In the genomic region with DNA sequence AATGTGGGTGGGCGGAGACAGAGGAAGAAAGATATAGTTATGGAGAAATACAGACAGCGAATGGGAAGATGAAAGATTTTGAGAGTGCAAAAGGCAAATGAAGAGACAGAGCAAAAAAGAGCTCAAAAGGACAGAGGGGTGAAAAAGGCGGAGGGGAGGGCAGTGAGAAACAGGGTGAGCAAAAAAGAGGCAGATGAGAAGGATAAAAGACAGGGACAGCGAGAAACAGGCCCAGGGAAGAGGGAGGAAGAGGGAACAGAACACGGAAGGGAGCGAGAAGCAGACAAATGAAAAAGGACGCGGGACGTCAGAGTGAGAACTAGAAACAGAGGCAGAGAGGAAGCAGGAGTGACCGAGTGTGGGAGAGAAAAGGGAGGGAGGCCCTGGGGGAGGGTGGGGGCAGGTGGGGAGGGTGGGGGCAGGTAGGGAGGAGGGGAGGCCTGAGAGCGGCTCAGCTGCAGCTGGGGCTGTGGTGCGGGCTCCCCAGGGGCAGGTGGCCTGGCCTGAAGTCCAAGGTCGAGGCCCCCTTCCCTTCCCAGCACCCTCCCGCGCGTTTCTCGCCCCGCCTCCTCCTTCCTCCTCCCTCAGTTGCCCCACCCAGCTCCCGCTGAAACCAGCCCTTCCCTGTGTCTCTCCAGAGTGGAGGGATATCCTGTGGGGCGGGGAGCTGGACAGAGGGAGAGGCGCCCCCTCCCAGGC, we compare ENCODE assay signal across 9 cellular contexts. TPM values are rescaled to one million over a fixed set of nuclear protein-coding genes. Genes with fewer than 3 reads are reported as not detected.
DNase-seq lines count a peak whose midpoint lies in the region; ATAC-seq, FAIRE-seq and TF ChIP-seq lines count a peak whose summit lies in the region.
"Had no signal": no experiment of that assay in that cellular context is flagged by ENCODE, and none has a peak within 500 bp of the region (broad histone marks: within the 10 kb centered on the region; RNA-seq: fewer than 3 reads in every experiment).

No MANE protein-coding gene starts in this region.

- TF ChIP-seq CTCF in NB4 (IDR thresholded peaks at IDR 0.05; ENCODE audit: low read depth, low read length), result no peak

- FAIRE-seq in small intestine (lab: Jason Lieb, UNC) (no peak), HTR-8/SVneo (lab: Jason Lieb, UNC) (no peak)

- no peaks in the 10 kb centered on the region for H3K9me3 ChIP-seq in small intestine (ENCODE audit: control insufficient read depth, low read depth)

- H3K9me3 Mint-ChIP-seq in T-helper 1 cell treated with Interleukin-12 subunit alpha and Interleukin-12 subunit beta and Interleukin-4 antibody, amounts not matched to agents 30 μg/mL and 1 μg/mL, for 36 hours, result no peaks in the 10 kb centered on the region
- H3K9me3 Mint-ChIP-seq in effector memory CD8-positive, alpha-beta T cell, result no peaks in the 10 kb centered on the region

- H3K4me3 Mint-ChIP-seq in T-helper 1 cell treated with Interleukin-12 subunit alpha and Interleukin-12 subunit beta and Interleukin-4 antibody, amounts not matched to agents 30 μg/mL and 1 μg/mL, for 36 hours, result peak overlapping the region; percentile 58
- peak overlapping the region; percentile 5 to 26 for H3K4me3 Mint-ChIP-seq in effector memory CD8-positive, alpha-beta T cell

- no peak for ATAC-seq in effector memory CD8-positive, alpha-beta T cell (replicated peaks)
- ATAC-seq in GM18868 (IDR thresholded peaks at IDR 0.05; ENCODE audit: unreplicated experiment), result no peak

- peak overlapping the region; percentile 4 for H3K27ac Mint-ChIP-seq in T-helper 1 cell treated with Interleukin-12 subunit alpha and Interleukin-12 subunit beta and Interleukin-4 antibody, amounts not matched to agents 30 μg/mL and 1 μg/mL, for 36 hours
- H3K27ac Mint-ChIP-seq in effector memory CD8-positive, alpha-beta T cell, result no peak overlapping the region

- peak overlapping the region in 1 of 2 donors; percentile 3 for H3K27ac ChIP-seq in small intestine (ENCODE audit: low read depth in 1 of 2, low read length in 1 of 2)

- no peak for DNase-seq in T-helper 1 cell
- peak; percentile 59 for DNase-seq in NB4 (ENCODE audit: low read depth)
- DNase-seq in effector memory CD8-positive, alpha-beta T cell, result no peak
- DNase-seq in small intestine, result peak; percentile 76
- DNase-seq in HTR-8/SVneo (ENCODE audit: insufficient read length, low spot score), result no peak
- DNase-seq in HuH-7.5 (ENCODE audit: low spot score), result no peak
- DNase-seq: trophoblast cell had no signal

- no peak overlapping the region for H3K4me3 ChIP-seq in NB4 (ENCODE audit: low read depth, low read length)
- no peak overlapping the region for H3K4me3 ChIP-seq in small intestine (ENCODE audit: low read depth in 1 of 2, low read length in 2 of 2)

- H3K36me3 ChIP-seq in small intestine (ENCODE audit: control insufficient read depth in 2 of 2, insufficient read depth in 2 of 2, low read length in 2 of 2), result no peaks in the 10 kb centered on the region

- H3K4me1 ChIP-seq in small intestine (ENCODE audit: control insufficient read depth in 2 of 2, insufficient read depth in 1 of 2, low read depth in 1 of 2, low read length in 1 of 2), result peaks cover 0 to 2% of the 10 kb centered on the region in 2 donors

- H3K36me3 Mint-ChIP-seq in T-helper 1 cell treated with Interleukin-12 subunit alpha and Interleukin-12 subunit beta and Interleukin-4 antibody, amounts not matched to agents 30 μg/mL and 1 μg/mL, for 36 hours (ENCODE audit: low read depth), result no peaks in the 10 kb centered on the region
- peaks cover 4% of the 10 kb centered on the region for H3K36me3 Mint-ChIP-seq in effector memory CD8-positive, alpha-beta T cell (ENCODE audit: insufficient read depth)

- peaks cover 43% of the 10 kb centered on the region for H3K27me3 Mint-ChIP-seq in T-helper 1 cell treated with Interleukin-12 subunit alpha and Interleukin-12 subunit beta and Interleukin-4 antibody, amounts not matched to agents 30 μg/mL and 1 μg/mL, for 36 hours (ENCODE audit: low read depth)
- H3K27me3 Mint-ChIP-seq in effector memory CD8-positive, alpha-beta T cell, result peaks cover 69 to 80% of the 10 kb centered on the region in 2 donors

- no peak for TF ChIP-seq POLR2A in NB4 (IDR thresholded peaks at IDR 0.05; ENCODE audit: extremely low read depth, insufficient read length)

- H3K4me1 Mint-ChIP-seq in T-helper 1 cell treated with Interleukin-12 subunit alpha and Interleukin-12 subunit beta and Interleukin-4 antibody, amounts not matched to agents 30 μg/mL and 1 μg/mL, for 36 hours (ENCODE audit: low read depth), result peaks cover 26% of the 10 kb centered on the region
- H3K4me1 Mint-ChIP-seq in effector memory CD8-positive, alpha-beta T cell (ENCODE audit: low read depth in 2 of 2), result peaks cover 8 to 17% of the 10 kb centered on the region in 2 donors

- 4 to 7% (median 6%) methylated on average over 13 to 20 of the region's 21 CpGs for WGBS in small intestine, 3 donors

- peaks cover 0 to 19% of the 10 kb centered on the region in 2 donors for H3K27me3 ChIP-seq in small intestine (ENCODE audit: control insufficient read depth in 2 of 2, insufficient read depth in 2 of 2, low read length in 2 of 2)

RNA-seq across cellular contexts. Expression of a gene that starts 2.9 kb away (rescaled TPM):
- 10 to 100 TPM; 12.5 to 45.6 (median 14.1) TPM for polyA plus RNA-seq in small intestine

RNA-seq across cellular contexts. Expression of a gene that starts 12.7 kb away (rescaled TPM):
- not detected for polyA plus RNA-seq in small intestine

RNA-seq across cellular contexts. Expression of a gene that starts 30.5 kb away (rescaled TPM):
- polyA plus RNA-seq in small intestine, result not detected

RNA-seq across cellular contexts. Expression of a gene that starts 34.0 kb away (rescaled TPM):
- 1 to 10 TPM in 1 of 3 donors, under 1 TPM in 2; 0.07 to 1.1 (median 0.27) TPM for polyA plus RNA-seq in small intestine

RNA-seq across cellular contexts. Expression of a gene that starts 50.4 kb away (rescaled TPM):
- not detected for polyA plus RNA-seq in small intestine

Comparison
In these comparisons a context has a peak if more than half of its experiments do, and no peak if none do; other contexts are left out.
1. DNase-seq: peak in NB4 (single experiment) and small intestine (single experiment); none in T-helper 1 cell (0 of 5), effector memory CD8-positive, alpha-beta T cell (0 of 3), HTR-8/SVneo (single experiment) and HuH-7.5 (single experiment).